ENCODE assay signal across 21 cellular contexts in the genomic region with DNA sequence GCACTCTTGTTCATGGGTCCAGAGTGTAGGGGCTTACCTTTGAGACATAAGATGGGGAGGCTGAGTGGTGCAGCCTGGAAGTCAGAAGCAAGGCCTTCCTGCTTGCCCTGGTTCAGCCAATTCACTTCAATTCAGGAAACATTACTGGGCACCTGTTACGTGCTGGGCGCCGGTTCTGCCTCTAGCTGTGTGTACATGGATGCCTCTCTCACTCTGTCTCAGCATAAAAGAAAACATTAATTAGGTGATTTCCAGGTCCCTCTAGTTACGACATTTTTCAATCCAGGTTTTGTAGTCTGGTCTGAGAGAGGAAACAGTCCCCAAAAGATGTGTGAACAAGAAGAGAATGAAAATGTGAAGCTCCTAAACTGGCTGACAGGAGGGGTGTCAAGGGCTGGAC. TPM values are rescaled to one million over a fixed set of nuclear protein-coding genes. Genes with fewer than 3 reads are reported as not detected.
"Had no signal": no experiment of that assay in that cellular context is flagged by ENCODE, and none has a peak within 500 bp of the region (broad histone marks: within the 10 kb centered on the region; RNA-seq: fewer than 3 reads in every experiment).

No MANE protein-coding gene starts in this region.

- ATAC-seq: activated CD4-positive, CD25-positive, alpha-beta regulatory T cell treated with anti-CD3 and anti-CD28 coated beads, Interleukin-2, amount 50 U/mL, for 24 hours; activated CD8-positive, alpha-beta T cell treated with anti-CD3 and anti-CD28 coated beads, Interleukin-2, amount 10 ng/mL, durations not matched to agents 7 days and 5 days; body of pancreas; PC-3 had no signal

- H3K4me3 ChIP-seq: ascending aorta, body of pancreas, cardiac muscle cell had no signal

- H3K9me3 ChIP-seq: ascending aorta, body of pancreas had no signal

- DNase-seq: activated CD4-positive, alpha-beta T cell treated with anti-CD3 and anti-CD28 coated beads for 4 hours; activated CD8-positive, alpha-beta memory T cell treated with anti-CD3 and anti-CD28 coated beads, Interleukin-2, amount 50 U/mL, for 48 hours; activated CD8-positive, alpha-beta T cell treated with anti-CD3 and anti-CD28 coated beads, Interleukin-2, amount 10 ng/mL, durations not matched to agents 7 days and 5 days; activated effector memory CD4-positive, alpha-beta T cell treated with Interleukin-2 at 50 U/mL for 16 hours; activated naive CD4-positive, alpha-beta T cell; activated T-cell treated with anti-CD3 and anti-CD28 coated beads, Interleukin-2, amount 50 U/mL, for 1 hour; body of pancreas; cerebellar nuclear complex; NCI-H1092; NCI-H1417 treated with DMSO at 0.1 percent for 48 hours; NCI-H1694 treated with DMSO at 0.1 percent for 48 hours; NCI-H2029 treated with DMSO at 0.1 percent for 48 hours; NCI-H345; NCI-H510A; NCI-H526 treated with DMSO at 0.1 percent for 48 hours; NK-92 treated with Interleukin-12 subunit alpha and Interleukin-12 subunit beta, amount 100 ng/mL, for 24 hours; PC-3; SHP77 treated with DMSO at 0.1 percent for 48 hours had no signal

- H3K27ac ChIP-seq: ascending aorta, body of pancreas, cardiac muscle cell had no signal

- H3K27me3 ChIP-seq: ascending aorta, body of pancreas, cardiac muscle cell had no signal

- H3K4me1 ChIP-seq: body of pancreas had no signal

- H3K36me3 ChIP-seq: ascending aorta, cardiac muscle cell had no signal

RNA-seq across cellular contexts. Expression of gene RTP1, which starts 1.2 kb away (rescaled TPM):
- polyA plus RNA-seq: cardiac muscle cell had no signal
